In the genomic region with DNA sequence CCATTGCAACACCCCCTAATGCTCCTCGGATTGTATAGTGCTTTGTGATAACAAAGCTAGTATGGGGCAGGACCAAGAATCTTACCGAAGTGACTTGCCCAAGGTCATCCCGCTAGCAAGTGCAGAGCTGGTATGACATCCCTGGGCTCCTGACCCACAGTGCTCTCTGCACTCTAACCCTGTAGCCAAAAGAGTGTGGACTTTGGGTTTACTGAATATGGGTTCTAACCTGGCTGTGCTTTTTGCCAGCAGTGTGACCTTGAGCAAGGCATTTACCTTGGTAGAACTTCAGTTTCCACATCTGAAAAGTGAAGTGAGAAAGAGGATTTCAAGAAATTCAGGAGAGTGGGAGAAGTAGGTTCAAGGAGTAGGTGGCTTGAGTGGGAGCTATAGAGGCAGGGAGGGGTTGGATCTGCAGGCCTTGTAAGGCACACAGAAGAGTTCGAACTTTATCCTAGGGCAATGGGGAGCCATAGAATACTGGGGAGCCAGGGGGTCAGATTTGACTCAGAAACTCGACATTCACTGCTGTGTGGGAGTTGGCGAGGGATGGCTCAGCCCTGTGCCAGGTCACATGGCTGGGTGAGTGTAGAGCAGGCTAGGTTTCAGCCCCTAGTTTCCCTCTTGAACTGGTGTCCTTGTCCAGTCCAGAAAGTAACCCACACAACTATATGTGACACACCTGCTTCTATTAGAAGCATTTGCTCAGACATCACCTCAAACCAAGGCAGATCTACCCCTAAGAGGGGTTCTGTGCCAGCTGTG, we compare ENCODE assay signal across 26 cellular contexts.
"Had no signal": no experiment of that assay in that cellular context is flagged by ENCODE, and none has a peak within 500 bp of the region (broad histone marks: within the 10 kb centered on the region; RNA-seq: fewer than 3 reads in every experiment).

No MANE protein-coding gene starts in this region.

- FAIRE-seq: keratinocyte had no signal

- DNase-seq: hippocampal formation; kidney glomerular epithelial cell; left cardiac atrium; left lung; naive B cell; natural killer cell; nephron progenitor cell; occipital lobe; stimulated activated CD4-positive, alpha-beta T cell treated with anti-CD3 and anti-CD28 coated beads, Interleukin-4, amount 100 ng/mL, for 24 hours; stimulated activated naive CD4-positive, alpha-beta T cell; tibial artery had no signal

- H3K36me3 Mint-ChIP-seq: mesothelial cell of epicardium; naive B cell; natural killer cell; stimulated activated effector memory CD8-positive, alpha-beta T cell treated with anti-CD3 and anti-CD28 coated beads, Interleukin-12 subunit alpha, Interleukin-12 subunit beta, amount 100 ng/mL, for 72 hours; type B pancreatic cell had no signal

- H2AFZ ChIP-seq: neural progenitor cell had no signal

- H3K9me3 ChIP-seq: left lung, neutrophil, right atrium auricular region, suprapubic skin, thoracic aorta, tibial artery, vagina had no signal

- H3K4me3 Mint-ChIP-seq: mesothelial cell of epicardium; naive B cell; natural killer cell; nephron progenitor cell; neural progenitor cell; stimulated activated effector memory CD8-positive, alpha-beta T cell treated with anti-CD3 and anti-CD28 coated beads, Interleukin-12 subunit alpha, Interleukin-12 subunit beta, amount 100 ng/mL, for 72 hours; stimulated activated naive CD8-positive, alpha-beta T cell treated with anti-CD3 and anti-CD28 coated beads, Interleukin-15, Interleukin-2, amounts not matched to agents 100 ng/mL and 50 ng/mL, for 24 hours; type B pancreatic cell had no signal

- H3K36me3 ChIP-seq: left lung, neural progenitor cell, neutrophil, right atrium auricular region, suprapubic skin, thoracic aorta, tibial artery, vagina had no signal

- H3K27ac ChIP-seq: left lung, neural progenitor cell, neutrophil, right atrium auricular region, skin epidermis, suprapubic skin, thoracic aorta, tibial artery, vagina had no signal

- H3K9ac ChIP-seq: neural progenitor cell had no signal

- H3K4me1 ChIP-seq: left lung, neural progenitor cell, suprapubic skin, vagina had no signal

- H3K27me3 ChIP-seq: neural progenitor cell, right atrium auricular region, tibial artery, vagina had no signal

- H3K4me3 ChIP-seq: left lung, lung, neural progenitor cell, right atrium auricular region, skin epidermis, suprapubic skin, thoracic aorta, tibial artery, vagina had no signal

- H3K4me1 Mint-ChIP-seq: mesothelial cell of epicardium; naive B cell; natural killer cell; stimulated activated effector memory CD8-positive, alpha-beta T cell treated with anti-CD3 and anti-CD28 coated beads, Interleukin-12 subunit alpha, Interleukin-12 subunit beta, amount 100 ng/mL, for 72 hours had no signal

- ATAC-seq: left cardiac atrium; left lung; natural killer cell; sciatic nerve; stimulated activated effector memory CD8-positive, alpha-beta T cell treated with anti-CD3 and anti-CD28 coated beads, Interleukin-12 subunit alpha, Interleukin-12 subunit beta, amount 100 ng/mL, for 72 hours had no signal

- H3K27ac Mint-ChIP-seq: mesothelial cell of epicardium; naive B cell; natural killer cell; nephron progenitor cell; neural progenitor cell; progenitor cell of endocrine pancreas; stimulated activated effector memory CD8-positive, alpha-beta T cell treated with anti-CD3 and anti-CD28 coated beads, Interleukin-12 subunit alpha, Interleukin-12 subunit beta, amount 100 ng/mL, for 72 hours; stimulated activated naive CD8-positive, alpha-beta T cell treated with anti-CD3 and anti-CD28 coated beads, Interleukin-15, Interleukin-2, amounts not matched to agents 100 ng/mL and 50 ng/mL, for 24 hours; type B pancreatic cell had no signal

- H3K4me2 ChIP-seq: neural progenitor cell had no signal
